16 cellular contexts compared by ENCODE assay signal in genomic region chr9:126423022-126423708, GRCh38.
A peak's percentile ranks its signal among the peaks of the same experiment; 100 is the strongest.
DNase-seq lines count a peak whose midpoint lies in the region; ATAC-seq and TF ChIP-seq lines count a peak whose summit lies in the region.
"Had no signal": no experiment of that assay in that cellular context is flagged by ENCODE, and none has a peak within 500 bp of the region (broad histone marks: within the 10 kb centered on the region; RNA-seq: fewer than 3 reads in every experiment).

No MANE protein-coding gene starts in this region.

- H3K4me1 ChIP-seq in NT2/D1 (ENCODE audit: insufficient read depth, insufficient read length) = peaks cover 17% of the 10 kb centered on the region
- H3K4me1 ChIP-seq in foreskin keratinocyte = no peaks in the 10 kb centered on the region
- no peaks in the 10 kb centered on the region for H3K4me1 ChIP-seq in Karpas-422 (ENCODE audit: low read length)

- TF ChIP-seq CTCF in epithelial cell of esophagus (IDR thresholded peaks at IDR 0.05; ENCODE audit: insufficient read depth, low read depth, low read length, missing control alignments) = no peak
- TF ChIP-seq CTCF in foreskin keratinocyte (conservative IDR thresholded peaks at IDR 0.05) = no peak

- no peak overlapping the region for H3K27ac ChIP-seq in foreskin keratinocyte
- no peak overlapping the region for H3K27ac ChIP-seq in Karpas-422 (ENCODE audit: low read length)

- H3K4me3 ChIP-seq in NT2/D1 (ENCODE audit: insufficient read length, low read depth) (no peak overlapping the region), epithelial cell of esophagus (ENCODE audit: low read length) (no peak overlapping the region), Karpas-422 (ENCODE audit: low read length) (no peak overlapping the region)
- H3K4me3 ChIP-seq: lung had no signal

- no peaks in the 10 kb centered on the region for H3K27me3 ChIP-seq in NT2/D1 (ENCODE audit: insufficient read depth, insufficient read length)
- H3K27me3 ChIP-seq in foreskin keratinocyte = no peaks in the 10 kb centered on the region
- H3K27me3 ChIP-seq in Karpas-422 (ENCODE audit: low read length) = no peaks in the 10 kb centered on the region

- no peaks in the 10 kb centered on the region for H3K9me3 ChIP-seq in NT2/D1 (ENCODE audit: insufficient read depth, low read length)
- no peaks in the 10 kb centered on the region for H3K9me3 ChIP-seq in Karpas-422 (ENCODE audit: low read length)

- H2AFZ ChIP-seq in Karpas-422 (ENCODE audit: low read length) = no peak overlapping the region

- peaks cover 3% of the 10 kb centered on the region for H3K36me3 ChIP-seq in NT2/D1 (ENCODE audit: insufficient read depth, insufficient read length, low read length)
- H3K36me3 ChIP-seq in Karpas-422 (ENCODE audit: insufficient read depth, low read length) = no peaks in the 10 kb centered on the region

- no peaks in the 10 kb centered on the region for H3K79me2 ChIP-seq in Karpas-422 (ENCODE audit: low read length)

- ATAC-seq in foreskin keratinocyte (no peak), HG02571 (IDR thresholded peaks at IDR 0.05; ENCODE audit: unreplicated experiment) (no peak)
- ATAC-seq: activated naive CD4-positive, alpha-beta T cell treated with anti-CD3 and anti-CD28 coated beads, Interleukin-2, amount 50 U/mL, for 72 hours; stimulated activated naive CD8-positive, alpha-beta T cell treated with anti-CD3 and anti-CD28 coated beads, Interleukin-15, Interleukin-2, amounts not matched to agents 100 U/mL and 50 U/mL, for 24 hours had no signal

- H3K4me2 ChIP-seq in Karpas-422 (ENCODE audit: low read depth, low read length, poor library complexity, severe bottlenecking) = no peak overlapping the region

- DNase-seq in NCI-H2081 (lab: John Stamatoyannopoulos, UW) (peak; percentile 18 to 71), NCI-H2081 treated with DMSO at 0.1 percent for 48 hours (lab: John Stamatoyannopoulos, UW) (no peak), DMS153 (lab: John Stamatoyannopoulos, UW) (peak; percentile 27), NT2/D1 (ENCODE audit: low read depth, low spot score) (no peak), epithelial cell of esophagus (ENCODE audit: low read depth) (peak; percentile 32), foreskin keratinocyte (no peak), Karpas-422 (no peak)
- DNase-seq: activated CD4-positive, alpha-beta T cell treated with anti-CD3 and anti-CD28 coated beads for 1 hour; activated T-cell treated with anti-CD3 and anti-CD28 coated beads, Interleukin-2, amount 50 U/mL, for 1 hour; COR-L47; KG1; natural killer cell; stimulated activated naive CD8-positive, alpha-beta T cell treated with anti-CD3 and anti-CD28 coated beads, Interleukin-15, Interleukin-2, amounts not matched to agents 100 U/mL and 50 U/mL, for 24 hours had no signal

- H3K9ac ChIP-seq in NT2/D1 (ENCODE audit: insufficient read length, low read depth) = peak overlapping the region; percentile 25
- no peak overlapping the region for H3K9ac ChIP-seq in Karpas-422 (ENCODE audit: low read length)

- no peaks in the 10 kb centered on the region for H3K9me2 ChIP-seq in Karpas-422 (replicated peaks; ENCODE audit: insufficient read depth, low read length)

- H4K20me1 ChIP-seq in Karpas-422 (ENCODE audit: insufficient read depth, low read depth, low read length) = no peaks in the 10 kb centered on the region

Comparison
In these comparisons a context has a peak if more than half of its experiments do, and no peak if none do; other contexts are left out.
1. DNase-seq: peak in NCI-H2081 (2 of 2), DMS153 (single experiment) and epithelial cell of esophagus (single experiment); none in NCI-H2081 treated with DMSO at 0.1 percent for 48 hours (single experiment), NT2/D1 (single experiment), foreskin keratinocyte (0 of 2) and Karpas-422 (single experiment).